In the genomic region with DNA sequence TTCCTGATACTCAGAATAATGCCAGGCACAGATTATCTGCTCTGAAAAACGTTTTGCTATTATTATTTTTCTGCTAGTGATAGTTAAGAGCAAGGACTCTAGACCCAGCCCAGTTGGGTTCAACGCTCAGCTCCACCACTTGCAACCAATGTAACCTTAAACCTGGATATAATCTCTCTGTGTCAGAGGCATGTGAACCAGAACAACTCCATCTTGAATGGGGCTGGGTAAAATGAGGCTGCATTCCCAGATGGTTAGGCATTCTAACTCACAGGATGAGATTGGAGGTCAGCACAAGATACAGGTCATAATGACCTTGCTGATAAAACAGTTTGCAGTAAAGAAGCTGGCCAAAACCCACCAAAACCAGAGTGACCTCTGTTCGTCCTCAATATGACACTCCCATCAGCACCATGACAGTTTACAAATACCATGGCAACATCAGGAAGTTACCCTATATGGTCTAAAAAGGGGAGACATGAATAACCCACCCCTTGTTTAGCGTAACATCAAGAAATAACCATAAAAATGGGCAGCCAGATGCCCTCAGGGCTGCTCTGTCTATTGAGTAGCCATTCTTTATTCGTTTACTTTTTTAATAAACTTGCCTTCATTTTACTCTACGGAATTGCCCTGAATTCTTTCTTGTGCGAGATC, we compare ENCODE assay signal across 1 cellular context.
TF ChIP-seq lines count a peak whose summit lies in the region.

No MANE protein-coding gene starts in this region.

TF ChIP-seq in WTC11, 78 proteins besides CTCF, POLR2A, EP300 and RAD21 (continued from another document):
- TF ChIP-seq PREB (CRISPR knock-in tag; IDR thresholded peaks at IDR 0.05; ENCODE audit: borderline replicate concordance) (no peak), ZNF671 (CRISPR knock-in tag; IDR thresholded peaks at IDR 0.05) (no peak), NFE2L1 (CRISPR knock-in tag; IDR thresholded peaks at IDR 0.05) (no peak), JUN (CRISPR knock-in tag; IDR thresholded peaks at IDR 0.05) (no peak)
- TF ChIP-seq, protein P1, sequence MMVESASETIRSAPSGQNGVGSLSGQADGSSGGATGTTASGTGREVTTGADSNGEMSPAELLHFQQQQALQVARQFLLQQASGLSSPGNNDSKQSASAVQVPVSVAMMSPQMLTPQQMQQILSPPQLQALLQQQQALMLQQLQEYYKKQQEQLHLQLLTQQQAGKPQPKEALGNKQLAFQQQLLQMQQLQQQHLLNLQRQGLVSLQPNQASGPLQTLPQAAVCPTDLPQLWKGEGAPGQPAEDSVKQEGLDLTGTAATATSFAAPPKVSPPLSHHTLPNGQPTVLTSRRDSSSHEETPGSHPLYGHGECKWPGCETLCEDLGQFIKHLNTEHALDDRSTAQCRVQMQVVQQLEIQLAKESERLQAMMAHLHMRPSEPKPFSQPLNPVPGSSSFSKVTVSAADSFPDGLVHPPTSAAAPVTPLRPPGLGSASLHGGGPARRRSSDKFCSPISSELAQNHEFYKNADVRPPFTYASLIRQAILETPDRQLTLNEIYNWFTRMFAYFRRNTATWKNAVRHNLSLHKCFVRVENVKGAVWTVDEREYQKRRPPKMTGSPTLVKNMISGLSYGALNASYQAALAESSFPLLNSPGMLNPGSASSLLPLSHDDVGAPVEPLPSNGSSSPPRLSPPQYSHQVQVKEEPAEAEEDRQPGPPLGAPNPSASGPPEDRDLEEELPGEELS (CRISPR knock-in tag; IDR thresholded peaks at IDR 0.05) = no peak
